Comparison of ENCODE assay signal across 13 cellular contexts in the genomic region with DNA sequence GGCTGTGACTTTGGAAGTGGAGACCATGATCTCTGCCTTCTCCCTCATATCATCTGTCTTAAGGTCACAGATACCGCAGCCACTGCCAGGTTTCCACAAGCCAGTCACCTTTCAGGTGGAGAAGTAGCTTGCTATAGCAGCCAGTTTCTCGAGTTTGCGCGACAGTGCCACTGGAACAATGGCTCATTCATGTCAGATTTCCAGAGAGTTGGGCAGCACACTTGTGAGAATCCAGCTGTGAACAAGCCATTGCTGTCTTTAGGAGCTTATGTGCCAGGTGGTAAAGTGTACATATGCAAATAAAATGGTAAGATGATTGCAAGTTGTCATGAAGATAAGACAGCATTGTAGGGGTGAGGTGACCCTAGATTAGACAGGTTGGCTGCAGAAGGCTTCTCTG. TPM values are rescaled to one million over a fixed set of nuclear protein-coding genes. Genes with fewer than 3 reads are reported as not detected.
A peak's percentile ranks its signal among the peaks of the same experiment; 100 is the strongest.
DNase-seq lines count a peak whose midpoint lies in the region; ATAC-seq and TF ChIP-seq lines count a peak whose summit lies in the region.
"Had no signal": no experiment of that assay in that cellular context is flagged by ENCODE, and none has a peak within 500 bp of the region (broad histone marks: within the 10 kb centered on the region; RNA-seq: fewer than 3 reads in every experiment).

No MANE protein-coding gene starts in this region.

- no peaks in the 10 kb centered on the region for H3K9me2 ChIP-seq in SU-DHL-6 (replicated peaks; ENCODE audit: insufficient read depth, low read length)

- H3K9ac ChIP-seq in SU-DHL-6 (ENCODE audit: low read length) = 0 out of 2 replicates have a peak overlapping the region, but pooled peaks have one; percentile 1

- H3K27me3 Mint-ChIP-seq in activated T-cell treated with anti-CD3 and anti-CD28 coated beads, Interleukin-2, amount 50 U/mL, for 24 hours = no peaks in the 10 kb centered on the region

- H3K4me1 Mint-ChIP-seq in activated T-cell treated with anti-CD3 and anti-CD28 coated beads, Interleukin-2, amount 50 U/mL, for 24 hours (ENCODE audit: low read depth) = peaks cover 58% of the 10 kb centered on the region

- H3K27ac Mint-ChIP-seq in activated T-cell treated with anti-CD3 and anti-CD28 coated beads, Interleukin-2, amount 50 U/mL, for 24 hours = peak overlapping the region; percentile 51
- H3K27ac Mint-ChIP-seq: stimulated activated effector memory CD8-positive, alpha-beta T cell treated with anti-CD3 and anti-CD28 coated beads, Interleukin-12 subunit alpha, Interleukin-12 subunit beta, amount 100 ng/mL, for 72 hours; T-helper 2 cell treated with Interferon-gamma antibody and Interleukin-4, amounts not matched to agents 5 μg/mL and 100 μg/mL, for 36 hours had no signal

- H3K4me2 ChIP-seq in SU-DHL-6 (ENCODE audit: low read depth, low read length, poor library complexity, severe bottlenecking) = peak overlapping the region; percentile 33

- H3K9me3 ChIP-seq in SU-DHL-6 (ENCODE audit: insufficient read depth, low read length) = no peaks in the 10 kb centered on the region
- no peaks in the 10 kb centered on the region for H3K9me3 ChIP-seq in right atrium auricular region
- H3K9me3 ChIP-seq in BE2C = no peaks in the 10 kb centered on the region

- peaks cover 5% of the 10 kb centered on the region for H3K9me3 Mint-ChIP-seq in activated T-cell treated with anti-CD3 and anti-CD28 coated beads, Interleukin-2, amount 50 U/mL, for 24 hours
- H3K9me3 Mint-ChIP-seq: nephron; stimulated activated effector memory CD8-positive, alpha-beta T cell treated with anti-CD3 and anti-CD28 coated beads, Interleukin-12 subunit alpha, Interleukin-12 subunit beta, amount 100 ng/mL, for 72 hours had no signal

- H3K4me3 Mint-ChIP-seq in activated T-cell treated with anti-CD3 and anti-CD28 coated beads, Interleukin-2, amount 50 U/mL, for 24 hours = no peak overlapping the region
- H3K4me3 Mint-ChIP-seq: nephron; stimulated activated effector memory CD8-positive, alpha-beta T cell treated with anti-CD3 and anti-CD28 coated beads, Interleukin-12 subunit alpha, Interleukin-12 subunit beta, amount 100 ng/mL, for 72 hours; T-helper 2 cell treated with Interferon-gamma antibody and Interleukin-4, amounts not matched to agents 5 μg/mL and 100 μg/mL, for 36 hours had no signal

- peaks cover 42% of the 10 kb centered on the region for H3K79me2 ChIP-seq in SU-DHL-6 (ENCODE audit: insufficient read depth, low read length)

- DNase-seq in activated T-cell treated with anti-CD3 and anti-CD28 coated beads, Interleukin-2, amount 50 U/mL, for 24 hours = no peak
- DNase-seq in activated T-cell treated with anti-CD3 and anti-CD28 coated beads, Interleukin-2, amount 50 U/mL, for 48 hours = no peak
- DNase-seq in islet precursor cell (peak; percentile 61), superior temporal gyrus (ENCODE audit: extremely low spot score) (peak; percentile 82), right atrium auricular region (ENCODE audit: low spot score) (no peak), BE2C (no peak)
- DNase-seq: NCI-H1092 treated with DMSO at 0.1 percent for 48 hours had no signal

- H3K27me3 ChIP-seq in SU-DHL-6 (ENCODE audit: low read length) (no peaks in the 10 kb centered on the region), right atrium auricular region (no peaks in the 10 kb centered on the region), BE2C (no peaks in the 10 kb centered on the region)

- H3K27ac ChIP-seq in SU-DHL-6 (ENCODE audit: low read depth, low read length) (peak overlapping the region; percentile 44), right atrium auricular region (no peak overlapping the region)

- H3K36me3 ChIP-seq in SU-DHL-6 (ENCODE audit: low read length) (no peaks in the 10 kb centered on the region), right atrium auricular region (no peaks in the 10 kb centered on the region), BE2C (no peaks in the 10 kb centered on the region)

- ATAC-seq in GM18861 (IDR thresholded peaks at IDR 0.05; ENCODE audit: unreplicated experiment) = no peak
- ATAC-seq: esophagus mucosa; stimulated activated effector memory CD8-positive, alpha-beta T cell treated with anti-CD3 and anti-CD28 coated beads, Interleukin-12 subunit alpha, Interleukin-12 subunit beta, amount 100 ng/mL, for 72 hours had no signal

- H3K36me3 Mint-ChIP-seq in activated T-cell treated with anti-CD3 and anti-CD28 coated beads, Interleukin-2, amount 50 U/mL, for 24 hours (ENCODE audit: low read depth) = peaks cover 12% of the 10 kb centered on the region
- H3K36me3 Mint-ChIP-seq: stimulated activated effector memory CD8-positive, alpha-beta T cell treated with anti-CD3 and anti-CD28 coated beads, Interleukin-12 subunit alpha, Interleukin-12 subunit beta, amount 100 ng/mL, for 72 hours had no signal

- H2AFZ ChIP-seq in SU-DHL-6 (ENCODE audit: low read depth, low read length, severe bottlenecking) = no peak overlapping the region

- H3K4me3 ChIP-seq in SU-DHL-6 (ENCODE audit: insufficient read depth, low read length, poor library complexity, severe bottlenecking) (no peak overlapping the region), right atrium auricular region (no peak overlapping the region), BE2C (ENCODE audit: low read depth, low read length) (no peak overlapping the region)

- H4K20me1 ChIP-seq in SU-DHL-6 (ENCODE audit: low read depth, low read length) = no peaks in the 10 kb centered on the region

- H3F3A ChIP-seq in SU-DHL-6 (ENCODE audit: insufficient read depth) = no peaks in the 10 kb centered on the region; the same call in 1 of the 2 replicates

- H3K4me1 ChIP-seq in right atrium auricular region (peaks cover 0 to 41% of the 10 kb centered on the region in 2 donors), BE2C (no peaks in the 10 kb centered on the region)

- TF ChIP-seq CTCF in SU-DHL-6 (IDR thresholded peaks at IDR 0.05; ENCODE audit: insufficient read depth, low read length, poor library complexity, severe bottlenecking) (no peak), right atrium auricular region (IDR thresholded peaks at IDR 0.05) (no peak), BE2C (IDR thresholded peaks at IDR 0.05; ENCODE audit: low read depth, low read length) (no peak)

RNA-seq across cellular contexts. Expression of a gene that starts 22.3 kb away (rescaled TPM):
- 10 to 100 TPM; 25.5 to 28.0 TPM for total RNA-seq in right atrium auricular region
- polyA plus RNA-seq in BE2C (2012; ENCODE audit: insufficient read depth, insufficient read length, low read depth) = 13.4 TPM

Comparison
In these comparisons a context has a peak if more than half of its experiments do, and no peak if none do; other contexts are left out.
1. DNase-seq: peak in islet precursor cell (single experiment) and superior temporal gyrus (single experiment); none in activated T-cell treated with anti-CD3 and anti-CD28 coated beads, Interleukin-2, amount 50 U/mL, for 24 hours (single experiment), activated T-cell treated with anti-CD3 and anti-CD28 coated beads, Interleukin-2, amount 50 U/mL, for 48 hours (0 of 2), right atrium auricular region (single experiment) and BE2C (single experiment).